ENCODE assay signal across 1 cellular context in genomic region chr11:7673724-7674434, GRCh38.
TF ChIP-seq lines count a peak whose summit lies in the region.

No MANE protein-coding gene starts in this region.

TF ChIP-seq in WTC11, 78 proteins besides CTCF, POLR2A, EP300 and RAD21 (continued from another document):
- TF ChIP-seq ZNF317 (CRISPR knock-in tag; IDR thresholded peaks at IDR 0.05; ENCODE audit: borderline replicate concordance, low read depth), result peak; percentile 18
- peak; percentile 20; the same call in 1 of the 2 replicates for TF ChIP-seq ESRRA (CRISPR knock-in tag; IDR thresholded peaks at IDR 0.05; ENCODE audit: borderline replicate concordance)
- TF ChIP-seq GABPB1 (CRISPR knock-in tag; IDR thresholded peaks at IDR 0.05), result no peak
- peak; percentile 33; the same call in 1 of the 2 replicates for TF ChIP-seq E2F4 (CRISPR knock-in tag; IDR thresholded peaks at IDR 0.05; ENCODE audit: borderline replicate concordance, low read depth)
- peak; percentile 80; the same call in 1 of the 2 replicates for TF ChIP-seq HMGXB4 (CRISPR knock-in tag; IDR thresholded peaks at IDR 0.05)
- peak; percentile 47; the same call in 1 of the 2 replicates for TF ChIP-seq FOXK1 (CRISPR knock-in tag; IDR thresholded peaks at IDR 0.05)
- TF ChIP-seq ETV6 (CRISPR knock-in tag; IDR thresholded peaks at IDR 0.05), result 0 out of 2 replicates have a peak, but pooled peaks have one; percentile 7
- no peak for TF ChIP-seq ZNF425 (CRISPR knock-in tag; conservative IDR thresholded peaks at IDR 0.05)
- TF ChIP-seq TEAD4 (CRISPR knock-in tag; IDR thresholded peaks at IDR 0.05), result no peak
